In genomic region chr9:109251080-109251775, GRCh38 we compare ENCODE assay signal across 8 cellular contexts.
DNase-seq lines count a peak whose midpoint lies in the region; ATAC-seq lines count a peak whose summit lies in the region.

No MANE protein-coding gene starts in this region.

- ATAC-seq in GM21619 (IDR thresholded peaks at IDR 0.05; ENCODE audit: unreplicated experiment) (no peak), HG02981 (IDR thresholded peaks at IDR 0.05; ENCODE audit: unreplicated experiment) (no peak), HG02870 (IDR thresholded peaks at IDR 0.05; ENCODE audit: unreplicated experiment) (no peak), HG03354 (IDR thresholded peaks at IDR 0.05; ENCODE audit: poor library complexity, severe bottlenecking, unreplicated experiment) (no peak)

- peak overlapping the region; percentile 94 for H3K27ac ChIP-seq in epithelial cell of prostate

- DNase-seq in HK-2 (ENCODE audit: unreplicated experiment): peak; percentile 28
- peak; percentile 99 for DNase-seq in NCI-H748 (lab: John Stamatoyannopoulos, UW; ENCODE audit: unreplicated experiment)
- DNase-seq in epithelial cell of prostate (ENCODE audit: low read depth, low spot score): peak; percentile 66
- DNase-seq in pulmonary artery endothelial cell (ENCODE audit: low read depth, low spot score): peak; percentile 57

Comparison
In these comparisons a context has a peak if more than half of its experiments do, and no peak if none do; other contexts are left out.
1. DNase-seq: peak in every context shown above with its lines; median percentile 99 in NCI-H748; 66 in epithelial cell of prostate; 57 in pulmonary artery endothelial cell; 28 in HK-2.